In the genomic region with DNA sequence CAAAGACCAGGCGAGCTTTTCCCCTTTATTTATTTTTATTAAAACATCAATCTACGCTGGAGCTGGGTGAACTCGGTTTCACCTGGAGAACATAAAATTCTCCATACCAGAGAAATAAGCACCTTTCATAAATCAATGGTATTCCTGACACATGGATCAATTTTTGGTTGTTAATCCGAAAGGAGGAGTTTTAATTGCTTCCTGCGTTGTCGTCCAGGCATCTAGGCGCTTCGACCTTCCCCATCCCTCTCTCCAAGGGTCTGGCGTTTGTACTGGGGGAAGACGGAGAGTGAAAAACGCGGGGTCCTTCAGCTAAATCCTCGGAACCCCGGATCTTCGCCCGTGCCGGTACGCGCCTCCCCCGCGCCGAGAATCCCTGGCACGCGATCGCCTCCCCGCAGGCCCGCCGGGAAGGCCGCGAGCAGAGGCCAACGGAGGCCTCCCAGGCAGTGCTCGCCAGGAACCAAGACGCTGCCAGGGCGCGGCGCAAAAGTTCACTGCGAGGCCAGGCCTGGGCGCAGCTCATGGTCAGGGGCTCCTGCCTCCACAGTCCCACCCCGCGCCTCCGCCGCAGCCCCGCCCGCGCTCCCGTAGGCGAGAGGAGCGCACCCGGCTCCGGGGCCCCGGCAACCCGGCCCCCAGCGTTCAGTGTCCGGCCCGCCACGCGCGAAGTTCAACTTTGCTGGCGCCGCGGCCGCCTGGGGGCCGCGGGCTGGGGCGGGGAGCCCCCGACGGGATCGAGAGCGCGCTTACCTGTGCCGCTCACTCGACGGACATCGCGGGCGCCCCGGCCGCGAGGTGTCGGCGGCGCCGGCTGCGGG, we compare ENCODE assay signal across 9 cellular contexts. TPM values are rescaled to one million over a fixed set of nuclear protein-coding genes. Genes with fewer than 3 reads are reported as not detected.
DNase-seq lines count a peak whose midpoint lies in the region; FAIRE-seq and TF ChIP-seq lines count a peak whose summit lies in the region.
"Had no signal": no experiment of that assay in that cellular context is flagged by ENCODE, and none has a peak within 500 bp of the region (broad histone marks: within the 10 kb centered on the region; RNA-seq: fewer than 3 reads in every experiment).

No MANE protein-coding gene starts in this region.

- H3K27me3 Mint-ChIP-seq in osteocyte (ENCODE audit: unreplicated experiment), result peaks cover 73% of the 10 kb centered on the region

- H3K9me3 ChIP-seq in Loucy (ENCODE audit: insufficient read depth, low read depth, low read length), result no peaks in the 10 kb centered on the region
- H3K9me3 ChIP-seq in Karpas-422 (ENCODE audit: low read length), result 0 out of 2 replicates have a peak, but pooled peaks cover 4% of the 10 kb centered on the region
- no peaks in the 10 kb centered on the region for H3K9me3 ChIP-seq in small intestine (ENCODE audit: control insufficient read depth, low read depth)

- H2AFZ ChIP-seq in Loucy (ENCODE audit: low read length) (peak overlapping the region; percentile 34; the same call in 1 of the 2 replicates), Karpas-422 (ENCODE audit: low read length) (no peak overlapping the region)

- H3K4me1 Mint-ChIP-seq in osteocyte (ENCODE audit: unreplicated experiment), result peaks cover 20% of the 10 kb centered on the region

- peak overlapping the region; percentile 28 for H3K4me3 ChIP-seq in Loucy (ENCODE audit: low read length, poor library complexity, severe bottlenecking)
- peak overlapping the region; percentile 6 for H3K4me3 ChIP-seq in fibroblast of the aortic adventitia (ENCODE audit: low read depth, low read length)
- H3K4me3 ChIP-seq in Karpas-422 (ENCODE audit: low read length), result no peak overlapping the region
- H3K4me3 ChIP-seq in small intestine (ENCODE audit: low read depth in 1 of 2, low read length in 2 of 2), result no peak overlapping the region

- H3K9me2 ChIP-seq in Loucy (replicated peaks; ENCODE audit: low read depth, low read length) (no peaks in the 10 kb centered on the region), Karpas-422 (replicated peaks; ENCODE audit: insufficient read depth, low read length) (no peaks in the 10 kb centered on the region)

- no peaks in the 10 kb centered on the region for H3F3A ChIP-seq in Loucy (ENCODE audit: low read depth)

- no peaks in the 10 kb centered on the region for H3K36me3 ChIP-seq in Loucy (ENCODE audit: insufficient read depth, low read length)
- H3K36me3 ChIP-seq in Karpas-422 (ENCODE audit: insufficient read depth, low read length), result no peaks in the 10 kb centered on the region
- no peaks in the 10 kb centered on the region for H3K36me3 ChIP-seq in small intestine (ENCODE audit: control insufficient read depth in 2 of 2, insufficient read depth in 2 of 2, low read length in 2 of 2)

- H3K4me2 ChIP-seq in Loucy (ENCODE audit: low read depth, low read length, poor library complexity, severe bottlenecking) (peak overlapping the region; percentile 70), Karpas-422 (ENCODE audit: low read depth, low read length, poor library complexity, severe bottlenecking) (no peak overlapping the region)

- H3K4me1 ChIP-seq in Loucy (ENCODE audit: insufficient read depth, low read length, poor library complexity, severe bottlenecking) (no peaks in the 10 kb centered on the region), Karpas-422 (ENCODE audit: low read length) (peaks cover 5% of the 10 kb centered on the region; the same call in 1 of the 2 replicates), small intestine (ENCODE audit: control insufficient read depth in 2 of 2, insufficient read depth in 1 of 2, low read depth in 1 of 2, low read length in 1 of 2) (no peaks in the 10 kb centered on the region)

- H3K9me3 Mint-ChIP-seq in osteocyte (ENCODE audit: unreplicated experiment), result no peaks in the 10 kb centered on the region

- no peaks in the 10 kb centered on the region for H3K27me3 ChIP-seq in Loucy (ENCODE audit: insufficient read depth, low read length, poor library complexity, severe bottlenecking)
- H3K27me3 ChIP-seq in Karpas-422 (ENCODE audit: low read length), result no peaks in the 10 kb centered on the region
- H3K27me3 ChIP-seq in small intestine (ENCODE audit: control insufficient read depth in 2 of 2, insufficient read depth in 2 of 2, low read length in 2 of 2), result peaks cover 39 to 45% of the 10 kb centered on the region in 2 donors

- no peaks in the 10 kb centered on the region for H3K36me3 Mint-ChIP-seq in osteocyte (ENCODE audit: unreplicated experiment)

- 4 to 10% (median 6%) methylated on average over 50 to 84 of the region's 84 CpGs for WGBS in small intestine, 3 donors

- no peak overlapping the region for H3K27ac Mint-ChIP-seq in osteocyte (ENCODE audit: unreplicated experiment)

- TF ChIP-seq CTCF in Loucy (conservative IDR thresholded peaks at IDR 0.05; ENCODE audit: low read length), result no peak
- no peak for TF ChIP-seq CTCF in fibroblast of the aortic adventitia (IDR thresholded peaks at IDR 0.05; ENCODE audit: insufficient read depth, low read length)
- TF ChIP-seq CTCF in osteocyte (IDR thresholded peaks at IDR 0.05), result no peak

- H4K20me1 ChIP-seq in Loucy (ENCODE audit: insufficient read depth, low read length, poor library complexity, severe bottlenecking), result no peaks in the 10 kb centered on the region
- H4K20me1 ChIP-seq in Karpas-422 (ENCODE audit: insufficient read depth, low read depth, low read length), result no peaks in the 10 kb centered on the region

- H3K27ac ChIP-seq in Karpas-422 (ENCODE audit: low read length) (no peak overlapping the region), small intestine (ENCODE audit: low read depth in 1 of 2, low read length in 1 of 2) (no peak overlapping the region)

- no peak for FAIRE-seq in small intestine (lab: Jason Lieb, UNC)

- H3K9ac ChIP-seq in Loucy (ENCODE audit: low read depth, low read length, poor library complexity, severe bottlenecking) (no peak overlapping the region), Karpas-422 (ENCODE audit: low read length) (no peak overlapping the region)

- H3K79me2 ChIP-seq in Loucy (ENCODE audit: insufficient read depth, low read length), result no peaks in the 10 kb centered on the region
- H3K79me2 ChIP-seq in Karpas-422 (ENCODE audit: low read length), result no peaks in the 10 kb centered on the region

- DNase-seq in ELR (ENCODE audit: low read depth) (peak; percentile 32), fibroblast of the aortic adventitia (ENCODE audit: low read depth) (peak; percentile 35), osteocyte (ENCODE audit: extremely low spot score, unreplicated experiment) (no peak), hypothalamus (lab: John Stamatoyannopoulos, UW) (no peak), Karpas-422 (no peak), DMS114 treated with DMSO at 0.1 percent for 48 hours (lab: John Stamatoyannopoulos, UW; ENCODE audit: unreplicated experiment) (no peak), small intestine (no peak)

- peak overlapping the region; percentile 55 for H3K4me3 Mint-ChIP-seq in osteocyte (ENCODE audit: unreplicated experiment)

RNA-seq across cellular contexts. Expression of gene EBF3, which starts 8.3 kb away (rescaled TPM):
- total RNA-seq in fibroblast of the aortic adventitia (ENCODE audit: low replicate concordance) (5.2 and 14.7 TPM in 2 replicates), osteocyte (0.59 and 0.63 TPM in 2 replicates)
- total RNA-seq in Karpas-422 (2014; rRNA removed; shearing (Covaris generic); ENCODE audit: low replicate concordance), result not detected in 2 replicates
- polyA plus RNA-seq in small intestine, result 1 to 10 TPM in 1 of 3 donors, not detected in 2; 1.9 TPM
- total RNA-seq: NCI-H460 had no signal

Comparison
In these comparisons a context has a peak if more than half of its experiments do, and no peak if none do; other contexts are left out.
1. DNase-seq: peak in ELR (single experiment) and fibroblast of the aortic adventitia (single experiment); none in osteocyte (single experiment), hypothalamus (0 of 51), Karpas-422 (single experiment), DMS114 treated with DMSO at 0.1 percent for 48 hours (single experiment) and small intestine (single experiment).
2. H3K4me3 ChIP-seq: peak in Loucy (single experiment) and fibroblast of the aortic adventitia (single experiment); none in Karpas-422 (single experiment) and small intestine (0 of 2).